8 cellular contexts compared by ENCODE assay signal in the genomic region with DNA sequence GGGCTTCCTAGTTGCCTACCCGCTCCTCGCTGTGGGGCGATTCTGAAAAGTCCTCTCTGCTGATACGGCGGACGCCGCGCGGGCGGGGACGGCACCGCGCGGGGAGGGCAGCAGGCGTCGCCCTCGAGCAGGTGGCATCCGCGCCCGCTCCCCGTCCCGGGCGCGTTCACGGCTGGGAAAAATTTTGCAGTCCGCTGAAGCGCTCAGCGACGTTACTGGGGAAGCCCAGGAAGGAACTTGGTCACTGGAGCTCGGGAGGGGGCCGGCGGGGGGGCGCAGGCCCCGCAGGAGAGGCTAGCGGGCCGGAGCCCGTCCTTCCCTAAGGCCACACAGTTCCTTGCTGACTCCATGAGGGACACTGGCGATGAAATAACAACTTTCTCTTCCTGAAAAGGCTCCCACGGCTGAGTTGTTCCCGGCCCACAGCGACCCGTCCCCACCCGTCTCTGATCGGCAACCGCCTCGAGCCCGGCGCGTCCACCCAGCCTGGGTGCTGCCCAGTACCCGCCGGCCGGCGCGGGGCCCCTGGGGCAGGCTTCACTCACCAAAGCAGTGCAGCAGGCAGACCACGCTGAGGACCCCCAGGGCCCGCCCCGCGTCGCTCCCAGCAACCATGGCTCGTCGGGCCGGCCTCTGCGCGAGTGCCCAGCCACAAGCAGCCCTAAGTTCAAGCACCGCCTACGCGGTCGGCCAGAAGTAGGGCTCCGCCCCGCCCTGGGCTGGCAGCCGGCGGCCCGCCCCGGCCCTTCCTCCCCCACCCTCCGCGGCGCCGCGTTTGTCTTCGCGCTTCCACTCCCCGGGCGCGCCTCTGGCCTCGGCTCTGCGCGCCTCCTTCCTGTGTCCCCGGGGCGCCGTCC. TPM values are rescaled to one million over a fixed set of nuclear protein-coding genes. Genes with fewer than 3 reads are reported as not detected.
A peak's percentile ranks its signal among the peaks of the same experiment; 100 is the strongest.
DNase-seq lines count a peak whose midpoint lies in the region; ATAC-seq and TF ChIP-seq lines count a peak whose summit lies in the region.

A gene with protein sequence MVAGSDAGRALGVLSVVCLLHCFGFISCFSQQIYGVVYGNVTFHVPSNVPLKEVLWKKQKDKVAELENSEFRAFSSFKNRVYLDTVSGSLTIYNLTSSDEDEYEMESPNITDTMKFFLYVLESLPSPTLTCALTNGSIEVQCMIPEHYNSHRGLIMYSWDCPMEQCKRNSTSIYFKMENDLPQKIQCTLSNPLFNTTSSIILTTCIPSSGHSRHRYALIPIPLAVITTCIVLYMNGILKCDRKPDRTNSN (minus strand): TSS at position 669 of the 857 bp plus-strand sequence. CDS start 54 bp downstream, at position 615.

- H4K20me1 ChIP-seq in neural progenitor cell (ENCODE audit: low read depth): no peaks in the 10 kb centered on the region

- no peaks in the 10 kb centered on the region for H3K79me2 ChIP-seq in neural progenitor cell (ENCODE audit: low read depth)

- peak within 1 kb of the TSS; percentile 79 for H3K4me2 ChIP-seq in neural progenitor cell

- no peak within 1 kb of the TSS for H3K9ac ChIP-seq in neural progenitor cell

- peak within 1 kb of the TSS; percentile 84 for H3K27ac Mint-ChIP-seq in neural progenitor cell

- peak; percentile 37 for TF ChIP-seq CTCF in foreskin fibroblast (IDR thresholded peaks at IDR 0.05; ENCODE audit: low read depth, low read length)
- TF ChIP-seq CTCF in neural progenitor cell (IDR thresholded peaks at IDR 0.05): peak; percentile 71

- peak within 1 kb of the TSS; percentile 76 to 80 for H3K4me3 ChIP-seq in foreskin fibroblast (ENCODE audit: low read depth in 1 of 2, low read length in 2 of 2)
- peak within 1 kb of the TSS; percentile 67 for H3K4me3 ChIP-seq in neural progenitor cell

- H3K27me3 ChIP-seq in neural progenitor cell: peaks cover 12% of the 10 kb centered on the region

- H3K36me3 ChIP-seq in neural progenitor cell: no peaks in the 10 kb centered on the region

- H3K4me3 Mint-ChIP-seq in neural progenitor cell: peak within 1 kb of the TSS; percentile 87

- peaks cover 3% of the 10 kb centered on the region for H3K4me1 ChIP-seq in neural progenitor cell

- H3K9me3 ChIP-seq in neural progenitor cell (ENCODE audit: low read depth): no peaks in the 10 kb centered on the region

- no peaks in the 10 kb centered on the region for H3K9me3 Mint-ChIP-seq in neural progenitor cell

- peaks cover 30% of the 10 kb centered on the region for H3K4me1 Mint-ChIP-seq in neural progenitor cell

- H3F3A ChIP-seq in neural progenitor cell (ENCODE audit: low read depth): peaks cover 4% of the 10 kb centered on the region

- peaks cover 2% of the 10 kb centered on the region for H3K27me3 Mint-ChIP-seq in neural progenitor cell (ENCODE audit: insufficient read depth, low read depth)

- in situ Hi-C loops in KBM-7 (cut with MboI; ENCODE audit: low pct_unique_long_range_greater_than_20kb, low sequenced_read_pairs): no loop called here

- no peak within 1 kb of the TSS for H3K27ac ChIP-seq in neural progenitor cell

- DNase-seq in EL (peak; percentile 90), KBM-7 (peak; percentile 88), SHP77 (lab: John Stamatoyannopoulos, UW) (peak; percentile 65 to 79), activated gamma-delta T cell (lab: John Stamatoyannopoulos, UW) (peak; percentile 69), foreskin fibroblast (peak; percentile 81 to 94), neural progenitor cell (ENCODE audit: low spot score) (peak; percentile 91), stromal cell of bone marrow (ENCODE audit: low read depth) (peak; percentile 68)

- peak; percentile 61 for ATAC-seq in GM21717 (IDR thresholded peaks at IDR 0.05; ENCODE audit: unreplicated experiment)

- H3K36me3 Mint-ChIP-seq in neural progenitor cell: no peaks in the 10 kb centered on the region

- H2AFZ ChIP-seq in neural progenitor cell (replicated peaks): peak within 1 kb of the TSS; percentile 92

RNA-seq across cellular contexts. Expression of the gene that starts here (rescaled TPM):
- total RNA-seq in neural progenitor cell (ENCODE audit: low replicate concordance): 4.2 and 14.6 TPM in 2 replicates
